ENCODE assay signal across 16 cellular contexts in the genomic region with DNA sequence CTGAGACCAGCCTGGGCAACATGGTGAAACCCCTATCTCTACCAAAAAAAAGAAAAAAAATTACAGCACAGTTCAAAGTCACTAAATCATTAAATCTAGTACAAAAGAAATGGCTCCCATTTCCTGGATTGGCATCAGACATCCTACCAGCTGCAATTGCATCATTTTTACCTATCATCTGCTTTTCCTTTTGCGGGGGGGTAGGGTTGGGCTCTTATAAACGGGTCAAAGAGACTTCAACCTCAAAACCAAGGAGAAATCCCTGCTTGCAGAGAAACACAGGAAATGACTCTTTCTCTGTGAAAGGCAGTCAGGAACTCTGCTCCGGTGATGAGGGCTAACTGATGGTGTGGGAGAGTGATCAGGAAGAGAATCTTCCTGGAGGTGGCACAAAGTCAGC. TPM values are rescaled to one million over a fixed set of nuclear protein-coding genes. Genes with fewer than 3 reads are reported as not detected.
DNase-seq lines count a peak whose midpoint lies in the region; ATAC-seq and TF ChIP-seq lines count a peak whose summit lies in the region.
"Had no signal": no experiment of that assay in that cellular context is flagged by ENCODE, and none has a peak within 500 bp of the region (broad histone marks: within the 10 kb centered on the region; RNA-seq: fewer than 3 reads in every experiment).

No MANE protein-coding gene starts in this region.

- ATAC-seq in GM18520 (IDR thresholded peaks at IDR 0.05; ENCODE audit: unreplicated experiment) = no peak
- no peak for ATAC-seq in activated T-cell treated with anti-CD3 and anti-CD28 coated beads, Interleukin-2, amount 50 U/mL, for 72 hours (replicated peaks in 1 of 2)

- no peak overlapping the region for H2AK5ac ChIP-seq in mesenchymal stem cell (ENCODE audit: low read length, severe bottlenecking)

- H3K27ac Mint-ChIP-seq in neural progenitor cell = no peak overlapping the region
- H3K27ac Mint-ChIP-seq in activated T-cell treated with anti-CD3 and anti-CD28 coated beads, Interleukin-2, amount 50 U/mL, for 72 hours = no peak overlapping the region
- H3K27ac Mint-ChIP-seq: activated T-helper 1 cell treated with anti-CD3 and anti-CD28 coated beads, Interleukin-12 subunit alpha, Interleukin-12 subunit beta, Interleukin-2, Interleukin-4 antibody, amounts not matched to agents 30 ng/mL and 10 ng/mL and 1 ng/mL, durations not matched to agents 14 hours and 24 hours and 36 hours had no signal

- no peaks in the 10 kb centered on the region for H3K27me3 Mint-ChIP-seq in neural progenitor cell (ENCODE audit: insufficient read depth, low read depth)
- no peaks in the 10 kb centered on the region for H3K27me3 Mint-ChIP-seq in activated T-cell treated with anti-CD3 and anti-CD28 coated beads, Interleukin-2, amount 50 U/mL, for 72 hours (ENCODE audit: low read depth)

- H2AFZ ChIP-seq in mesenchymal stem cell (ENCODE audit: low read depth, low read length) (no peak overlapping the region), neural progenitor cell (replicated peaks) (no peak overlapping the region)

- peaks cover 9% of the 10 kb centered on the region for H3K4me1 ChIP-seq in mesenchymal stem cell (ENCODE audit: control insufficient read depth, insufficient read depth, low read depth, low read length)
- no peaks in the 10 kb centered on the region for H3K4me1 ChIP-seq in neural progenitor cell

- peak overlapping the region; percentile 72 for H4K8ac ChIP-seq in mesenchymal stem cell (ENCODE audit: low read length)

- H3K36me3 ChIP-seq in mesenchymal stem cell (ENCODE audit: control insufficient read depth in 1 of 2, insufficient read depth in 2 of 2, low read depth in 1 of 2, low read length in 2 of 2) (no peaks in the 10 kb centered on the region), neural progenitor cell (no peaks in the 10 kb centered on the region)
- H3K36me3 ChIP-seq: SJCRH30, suprapubic skin had no signal

- 17% methylated on average over 2 of the region's 3 CpGs for WGBS in mesenchymal stem cell

- H3K18ac ChIP-seq in mesenchymal stem cell (ENCODE audit: low read depth in 1 of 2, low read length in 2 of 2) = peak overlapping the region; percentile 59 to 70

- peak overlapping the region; percentile 61 to 87 for H2BK12ac ChIP-seq in mesenchymal stem cell (ENCODE audit: low read length in 2 of 2)

- H3K79me2 ChIP-seq in neural progenitor cell (ENCODE audit: low read depth) = no peaks in the 10 kb centered on the region

- peak overlapping the region; percentile 4 for H3K27ac ChIP-seq in mesenchymal stem cell (ENCODE audit: low read length, poor library complexity, severe bottlenecking)
- H3K27ac ChIP-seq in neural progenitor cell = no peak overlapping the region
- H3K27ac ChIP-seq: SJCRH30, suprapubic skin had no signal

- H2BK120ac ChIP-seq in mesenchymal stem cell (ENCODE audit: low read depth, low read length) = peak overlapping the region; percentile 36

- H3K4me3 ChIP-seq in cardiac fibroblast (replicated peaks in 1 of 2; ENCODE audit: low read depth in 2 of 2, low read length in 2 of 2) (no peak overlapping the region), mesenchymal stem cell (ENCODE audit: insufficient read depth in 1 of 2, low read depth in 1 of 2, low read length in 2 of 2) (no peak overlapping the region), neural progenitor cell (no peak overlapping the region)
- H3K4me3 ChIP-seq: SJCRH30, suprapubic skin had no signal

- H3K4me3 Mint-ChIP-seq in neural progenitor cell = no peak overlapping the region
- no peak overlapping the region for H3K4me3 Mint-ChIP-seq in activated T-cell treated with anti-CD3 and anti-CD28 coated beads, Interleukin-2, amount 50 U/mL, for 72 hours
- H3K4me3 Mint-ChIP-seq: activated T-helper 1 cell treated with anti-CD3 and anti-CD28 coated beads, Interleukin-12 subunit alpha, Interleukin-12 subunit beta, Interleukin-2, Interleukin-4 antibody, amounts not matched to agents 30 ng/mL and 10 ng/mL and 1 ng/mL, durations not matched to agents 14 hours and 24 hours and 36 hours; brain had no signal

- peaks cover 6% of the 10 kb centered on the region for H3K9me3 Mint-ChIP-seq in neural progenitor cell
- peaks cover 4% of the 10 kb centered on the region in 2 donors for H3K9me3 Mint-ChIP-seq in activated T-cell treated with anti-CD3 and anti-CD28 coated beads, Interleukin-2, amount 50 U/mL, for 72 hours

- H3K23ac ChIP-seq in mesenchymal stem cell (ENCODE audit: low read length in 2 of 2) = no peak overlapping the region

- H4K91ac ChIP-seq in mesenchymal stem cell (ENCODE audit: low read length) = no peak overlapping the region

- no peaks in the 10 kb centered on the region for H3K36me3 Mint-ChIP-seq in neural progenitor cell
- peaks cover 4 to 7% of the 10 kb centered on the region in 2 donors for H3K36me3 Mint-ChIP-seq in activated T-cell treated with anti-CD3 and anti-CD28 coated beads, Interleukin-2, amount 50 U/mL, for 72 hours (ENCODE audit: insufficient read depth in 2 of 2)
- H3K36me3 Mint-ChIP-seq: brain had no signal

- H3K4ac ChIP-seq in mesenchymal stem cell (ENCODE audit: low read depth in 1 of 2, low read length in 2 of 2) = no peak overlapping the region

- H3K4me1 Mint-ChIP-seq in neural progenitor cell = peaks cover 3% of the 10 kb centered on the region
- peaks cover 28% of the 10 kb centered on the region for H3K4me1 Mint-ChIP-seq in activated T-cell treated with anti-CD3 and anti-CD28 coated beads, Interleukin-2, amount 50 U/mL, for 72 hours (ENCODE audit: low read depth)

- H4K20me1 ChIP-seq in neural progenitor cell (ENCODE audit: low read depth) = no peaks in the 10 kb centered on the region

- DNase-seq in DMS53 treated with DMSO at 0.1 percent for 48 hours (lab: John Stamatoyannopoulos, UW; ENCODE audit: unreplicated experiment) (peak; percentile 92), M059J (ENCODE audit: low read depth) (peak; percentile 86), cardiac fibroblast (ENCODE audit: low read depth in 2 of 2) (peak; percentile 69 to 75), mesenchymal stem cell (peak; percentile 40), NCI-H2171 treated with DMSO at 0.1 percent for 48 hours (lab: John Stamatoyannopoulos, UW) (no peak), neural progenitor cell (ENCODE audit: low spot score) (no peak)
- DNase-seq in activated T-cell treated with anti-CD3 and anti-CD28 coated beads, Interleukin-2, amount 50 U/mL, for 72 hours = no peak
- DNase-seq: erythroblast, naive B cell, NCI-H1105, NCI-H526 treated with DMSO at 0.1 percent for 48 hours, SJCRH30 had no signal

- H3K79me1 ChIP-seq in mesenchymal stem cell (replicated peaks; ENCODE audit: low read length, poor library complexity, severe bottlenecking) = no peaks in the 10 kb centered on the region

- H3K27me3 ChIP-seq in mesenchymal stem cell (ENCODE audit: control insufficient read depth in 1 of 2, insufficient read depth in 1 of 2, low read length in 2 of 2) = no peaks in the 10 kb centered on the region
- H3K27me3 ChIP-seq in neural progenitor cell = no peaks in the 10 kb centered on the region
- H3K27me3 ChIP-seq: SJCRH30, suprapubic skin had no signal

- H2BK5ac ChIP-seq in mesenchymal stem cell (ENCODE audit: low read depth, low read length, poor library complexity, severe bottlenecking) = no peak overlapping the region

- peak overlapping the region; percentile 57 for H3K9ac ChIP-seq in mesenchymal stem cell (ENCODE audit: low read length)
- H3K9ac ChIP-seq in neural progenitor cell = no peak overlapping the region

- H3K4me2 ChIP-seq in mesenchymal stem cell (ENCODE audit: low read length, poor library complexity, severe bottlenecking) (no peak overlapping the region), neural progenitor cell (no peak overlapping the region)

- H2BK15ac ChIP-seq in mesenchymal stem cell (ENCODE audit: low read depth, poor library complexity, severe bottlenecking) = no peak overlapping the region

- H3F3A ChIP-seq in neural progenitor cell (ENCODE audit: low read depth) = no peaks in the 10 kb centered on the region

- H3K14ac ChIP-seq in mesenchymal stem cell (ENCODE audit: low read length in 2 of 2) = no peak overlapping the region

- no peaks in the 10 kb centered on the region for H3K9me3 ChIP-seq in mesenchymal stem cell (ENCODE audit: control insufficient read depth, low read length)
- no peaks in the 10 kb centered on the region for H3K9me3 ChIP-seq in neural progenitor cell (ENCODE audit: low read depth)
- H3K9me3 ChIP-seq: suprapubic skin had no signal

- TF ChIP-seq CTCF in cardiac fibroblast (IDR thresholded peaks at IDR 0.05; ENCODE audit: low read depth, low read length) = no peak
- TF ChIP-seq CTCF in neural progenitor cell (IDR thresholded peaks at IDR 0.05) = no peak

RNA-seq across cellular contexts. Expression of gene RFX8, which starts 45.3 kb away (rescaled TPM):
- total RNA-seq in M059J (2014; rRNA removed; shearing (Covaris generic)) = not detected in 2 replicates
- 0.55 TPM for polyA plus RNA-seq in mesenchymal stem cell (2013, experiment 1 of 2)
- 0.66 TPM for polyA plus RNA-seq in mesenchymal stem cell (2013, experiment 2 of 2)
- total RNA-seq in neural progenitor cell (ENCODE audit: low replicate concordance) = 0.12 and 0.37 TPM in 2 replicates
- total RNA-seq in activated T-cell treated with anti-CD3 and anti-CD28 coated beads, Interleukin-2, amount 50 U/mL, for 72 hours = 1 to 10 TPM; 1.4 to 2.3 TPM

Comparison
In these comparisons a context has a peak if more than half of its experiments do, and no peak if none do; other contexts are left out.
1. DNase-seq: peak in DMS53 treated with DMSO at 0.1 percent for 48 hours (single experiment), M059J (single experiment), cardiac fibroblast (2 of 2) and mesenchymal stem cell (single experiment); none in NCI-H2171 treated with DMSO at 0.1 percent for 48 hours (single experiment), neural progenitor cell (single experiment) and activated T-cell treated with anti-CD3 and anti-CD28 coated beads, Interleukin-2, amount 50 U/mL, for 72 hours (0 of 2).